Comparison of ENCODE assay signal across 1 cellular context in the genomic region with DNA sequence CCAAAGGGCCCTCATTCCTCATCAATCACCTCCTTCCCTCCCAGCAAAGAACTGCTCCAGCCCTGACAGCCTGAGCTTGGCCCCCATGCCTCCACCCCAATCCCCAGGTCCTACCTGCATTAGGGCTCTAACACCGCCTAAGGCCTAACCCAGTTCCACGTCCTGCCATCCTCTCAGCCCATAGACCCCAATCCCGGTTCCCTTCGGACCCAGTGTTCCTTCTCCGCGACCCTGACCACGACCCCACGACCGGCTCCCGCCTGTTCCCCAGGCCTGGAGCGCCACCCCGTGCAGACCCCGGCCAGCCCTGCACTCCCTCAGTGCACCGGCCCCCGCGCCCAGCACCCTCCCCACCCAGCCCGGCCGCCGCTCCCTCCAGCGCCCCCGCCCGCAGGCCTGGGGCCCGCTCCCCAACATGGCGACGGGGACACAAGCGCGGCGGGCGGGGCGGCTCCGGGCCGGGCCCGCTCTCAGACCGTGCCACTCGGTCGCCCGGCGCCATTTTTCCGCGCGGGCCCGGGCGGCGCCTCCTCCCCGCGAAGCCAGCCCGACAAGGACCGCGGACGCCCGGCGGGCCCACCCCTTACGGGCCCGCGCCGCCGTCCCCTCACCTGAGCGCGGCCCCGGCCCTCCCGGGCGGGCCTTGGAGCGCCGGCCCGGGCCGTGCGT.
A peak's percentile ranks its signal among the peaks of the same experiment; 100 is the strongest.
TF ChIP-seq lines count a peak whose summit lies in the region.

No MANE protein-coding gene starts in this region.

TF ChIP-seq in GM12878, 131 proteins besides CTCF, POLR2A, EP300 and RAD21 (continued from another document and continues in another):
- TF ChIP-seq, protein P1, sequence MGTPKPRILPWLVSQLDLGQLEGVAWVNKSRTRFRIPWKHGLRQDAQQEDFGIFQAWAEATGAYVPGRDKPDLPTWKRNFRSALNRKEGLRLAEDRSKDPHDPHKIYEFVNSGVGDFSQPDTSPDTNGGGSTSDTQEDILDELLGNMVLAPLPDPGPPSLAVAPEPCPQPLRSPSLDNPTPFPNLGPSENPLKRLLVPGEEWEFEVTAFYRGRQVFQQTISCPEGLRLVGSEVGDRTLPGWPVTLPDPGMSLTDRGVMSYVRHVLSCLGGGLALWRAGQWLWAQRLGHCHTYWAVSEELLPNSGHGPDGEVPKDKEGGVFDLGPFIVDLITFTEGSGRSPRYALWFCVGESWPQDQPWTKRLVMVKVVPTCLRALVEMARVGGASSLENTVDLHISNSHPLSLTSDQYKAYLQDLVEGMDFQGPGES (IDR thresholded peaks at IDR 0.05) = no peak
- TF ChIP-seq RELB (IDR thresholded peaks at IDR 0.05; ENCODE audit: low read depth) = no peak
- no peak for TF ChIP-seq NFYA (IDR thresholded peaks at IDR 0.05; ENCODE audit: borderline replicate concordance, low read depth, low read length)
- TF ChIP-seq BCL3 (IDR thresholded peaks at IDR 0.05; ENCODE audit: borderline replicate concordance, insufficient read depth, low read depth, low read length, poor library complexity, severe bottlenecking) = no peak
- no peak for TF ChIP-seq HDAC2 (IDR thresholded peaks at IDR 0.05)
- no peak for TF ChIP-seq IKZF2 (IDR thresholded peaks at IDR 0.05)
- no peak for TF ChIP-seq CBX5 (IDR thresholded peaks at IDR 0.05; ENCODE audit: low read depth)
- no peak for TF ChIP-seq HDAC6 (IDR thresholded peaks at IDR 0.05; ENCODE audit: unreplicated experiment)
- TF ChIP-seq ZZZ3 (IDR thresholded peaks at IDR 0.05; ENCODE audit: control insufficient read depth, insufficient read length, low read depth) = no peak
- no peak for TF ChIP-seq NFXL1 (IDR thresholded peaks at IDR 0.05; ENCODE audit: borderline replicate concordance)
- TF ChIP-seq POU2F2 (IDR thresholded peaks at IDR 0.05; ENCODE audit: borderline replicate concordance, low read depth, low read length) = 0 out of 3 replicates have a peak, but pooled peaks have one; percentile 30
- TF ChIP-seq MEF2B (IDR thresholded peaks at IDR 0.05; ENCODE audit: partially characterized antibody, poor library complexity, severe bottlenecking) = no peak
- TF ChIP-seq PAX5 (IDR thresholded peaks at IDR 0.05; ENCODE audit: borderline replicate concordance, low read depth, low read length) = no peak
- TF ChIP-seq MYC (IDR thresholded peaks at IDR 0.05; ENCODE audit: insufficient read depth, insufficient read length, insufficient replicate concordance, low read length, severe bottlenecking) = no peak
- TF ChIP-seq ZNF24 (IDR thresholded peaks at IDR 0.05) = no peak
- no peak for TF ChIP-seq NRF1 (conservative IDR thresholded peaks at IDR 0.05; ENCODE audit: low read depth, low read length)
- no peak for TF ChIP-seq EED (IDR thresholded peaks at IDR 0.05; ENCODE audit: low read depth)
- TF ChIP-seq CHD4 (IDR thresholded peaks at IDR 0.05) = no peak
- TF ChIP-seq SRF (IDR thresholded peaks at IDR 0.05; ENCODE audit: low read depth in 2 of 2, low read length in 2 of 2) = peak in 1 of 2 experiments; percentile 26; a peak in 1 of 4 replicates
- no peak for TF ChIP-seq KAT2A (conservative IDR thresholded peaks at IDR 0.05; ENCODE audit: control insufficient read depth, low read depth, low read length)
- TF ChIP-seq HCFC1 (IDR thresholded peaks at IDR 0.05; ENCODE audit: low read length) = no peak
- peak; percentile 47; the same call in 1 of the 2 replicates for TF ChIP-seq SMARCA5 (IDR thresholded peaks at IDR 0.05)
- peak; percentile 55 for TF ChIP-seq NKRF (conservative IDR thresholded peaks at IDR 0.05)
- TF ChIP-seq, protein P2, sequence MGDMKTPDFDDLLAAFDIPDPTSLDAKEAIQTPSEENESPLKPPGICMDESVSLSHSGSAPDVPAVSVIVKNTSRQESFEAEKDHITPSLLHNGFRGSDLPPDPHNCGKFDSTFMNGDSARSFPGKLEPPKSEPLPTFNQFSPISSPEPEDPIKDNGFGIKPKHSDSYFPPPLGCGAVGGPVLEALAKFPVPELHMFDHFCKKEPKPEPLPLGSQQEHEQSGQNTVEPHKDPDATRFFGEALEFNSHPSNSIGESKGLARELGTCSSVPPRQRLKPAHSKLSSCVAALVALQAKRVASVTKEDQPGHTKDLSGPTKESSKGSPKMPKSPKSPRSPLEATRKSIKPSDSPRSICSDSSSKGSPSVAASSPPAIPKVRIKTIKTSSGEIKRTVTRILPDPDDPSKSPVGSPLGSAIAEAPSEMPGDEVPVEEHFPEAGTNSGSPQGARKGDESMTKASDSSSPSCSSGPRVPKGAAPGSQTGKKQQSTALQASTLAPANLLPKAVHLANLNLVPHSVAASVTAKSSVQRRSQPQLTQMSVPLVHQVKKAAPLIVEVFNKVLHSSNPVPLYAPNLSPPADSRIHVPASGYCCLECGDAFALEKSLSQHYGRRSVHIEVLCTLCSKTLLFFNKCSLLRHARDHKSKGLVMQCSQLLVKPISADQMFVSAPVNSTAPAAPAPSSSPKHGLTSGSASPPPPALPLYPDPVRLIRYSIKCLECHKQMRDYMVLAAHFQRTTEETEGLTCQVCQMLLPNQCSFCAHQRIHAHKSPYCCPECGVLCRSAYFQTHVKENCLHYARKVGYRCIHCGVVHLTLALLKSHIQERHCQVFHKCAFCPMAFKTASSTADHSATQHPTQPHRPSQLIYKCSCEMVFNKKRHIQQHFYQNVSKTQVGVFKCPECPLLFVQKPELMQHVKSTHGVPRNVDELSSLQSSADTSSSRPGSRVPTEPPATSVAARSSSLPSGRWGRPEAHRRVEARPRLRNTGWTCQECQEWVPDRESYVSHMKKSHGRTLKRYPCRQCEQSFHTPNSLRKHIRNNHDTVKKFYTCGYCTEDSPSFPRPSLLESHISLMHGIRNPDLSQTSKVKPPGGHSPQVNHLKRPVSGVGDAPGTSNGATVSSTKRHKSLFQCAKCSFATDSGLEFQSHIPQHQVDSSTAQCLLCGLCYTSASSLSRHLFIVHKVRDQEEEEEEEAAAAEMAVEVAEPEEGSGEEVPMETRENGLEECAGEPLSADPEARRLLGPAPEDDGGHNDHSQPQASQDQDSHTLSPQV (IDR thresholded peaks at IDR 0.05) = no peak
- peak in 1 of 2 experiments; percentile 26; a peak in 1 of 3 replicates for TF ChIP-seq EGR1 (IDR thresholded peaks at IDR 0.05; ENCODE audit: borderline replicate concordance in 1 of 2, low read depth in 2 of 2, low read length in 2 of 2)
- no peak for TF ChIP-seq CREM (IDR thresholded peaks at IDR 0.05; ENCODE audit: low read depth)
- TF ChIP-seq, protein P3, sequence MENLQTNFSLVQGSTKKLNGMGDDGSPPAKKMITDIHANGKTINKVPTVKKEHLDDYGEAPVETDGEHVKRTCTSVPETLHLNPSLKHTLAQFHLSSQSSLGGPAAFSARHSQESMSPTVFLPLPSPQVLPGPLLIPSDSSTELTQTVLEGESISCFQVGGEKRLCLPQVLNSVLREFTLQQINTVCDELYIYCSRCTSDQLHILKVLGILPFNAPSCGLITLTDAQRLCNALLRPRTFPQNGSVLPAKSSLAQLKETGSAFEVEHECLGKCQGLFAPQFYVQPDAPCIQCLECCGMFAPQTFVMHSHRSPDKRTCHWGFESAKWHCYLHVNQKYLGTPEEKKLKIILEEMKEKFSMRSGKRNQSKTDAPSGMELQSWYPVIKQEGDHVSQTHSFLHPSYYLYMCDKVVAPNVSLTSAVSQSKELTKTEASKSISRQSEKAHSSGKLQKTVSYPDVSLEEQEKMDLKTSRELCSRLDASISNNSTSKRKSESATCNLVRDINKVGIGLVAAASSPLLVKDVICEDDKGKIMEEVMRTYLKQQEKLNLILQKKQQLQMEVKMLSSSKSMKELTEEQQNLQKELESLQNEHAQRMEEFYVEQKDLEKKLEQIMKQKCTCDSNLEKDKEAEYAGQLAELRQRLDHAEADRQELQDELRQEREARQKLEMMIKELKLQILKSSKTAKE (IDR thresholded peaks at IDR 0.05; ENCODE audit: low read depth, poor library complexity, severe bottlenecking) = no peak
- TF ChIP-seq SUPT20H (IDR thresholded peaks at IDR 0.05; ENCODE audit: borderline replicate concordance, control insufficient read depth, low read depth, low read length) = no peak
- no peak for TF ChIP-seq ZNF207 (IDR thresholded peaks at IDR 0.05; ENCODE audit: borderline replicate concordance)
- no peak for TF ChIP-seq ZNF384 (IDR thresholded peaks at IDR 0.05; ENCODE audit: borderline replicate concordance, low read depth, low read length)
- peak; percentile 53; the same call in 1 of the 2 replicates for TF ChIP-seq SIN3A (IDR thresholded peaks at IDR 0.05; ENCODE audit: low read depth, low read length)
- no peak for TF ChIP-seq MTA3 (IDR thresholded peaks at IDR 0.05; ENCODE audit: borderline replicate concordance, low read length)
- no peak for TF ChIP-seq WRNIP1 (IDR thresholded peaks at IDR 0.05; ENCODE audit: borderline replicate concordance, low read depth, low read length)
- TF ChIP-seq ATF2 (IDR thresholded peaks at IDR 0.05; ENCODE audit: low read length) = no peak
- TF ChIP-seq SMAD1 (IDR thresholded peaks at IDR 0.05; ENCODE audit: low read depth, partially characterized antibody) = no peak
- TF ChIP-seq SP1 (IDR thresholded peaks at IDR 0.05; ENCODE audit: low read depth, low read length) = no peak
- no peak for TF ChIP-seq PRDM15 (CRISPR knock-in tag; IDR thresholded peaks at IDR 0.05)
- no peak for TF ChIP-seq PML (IDR thresholded peaks at IDR 0.05; ENCODE audit: low read length)
